In genomic region chr12:67873355-67873754, GRCh38 we compare ENCODE assay signal across 29 cellular contexts.
"Had no signal": no experiment of that assay in that cellular context is flagged by ENCODE, and none has a peak within 500 bp of the region (broad histone marks: within the 10 kb centered on the region; RNA-seq: fewer than 3 reads in every experiment).

No MANE protein-coding gene starts in this region.

- H3K27me3 Mint-ChIP-seq: activated CD4-positive, alpha-beta memory T cell treated with anti-CD3 and anti-CD28 coated beads, Interleukin-2, amount 10 ng/mL, durations not matched to agents 7 days and 5 days; activated T-cell treated with anti-CD3 and anti-CD28 coated beads, Interleukin-2, amount 50 U/mL, for 24 hours had no signal

- H3K4me3 Mint-ChIP-seq: activated CD4-positive, alpha-beta memory T cell treated with anti-CD3 and anti-CD28 coated beads, Interleukin-2, amount 10 ng/mL, durations not matched to agents 7 days and 5 days; activated T-cell treated with anti-CD3 and anti-CD28 coated beads, Interleukin-2, amount 50 U/mL, for 24 hours; immature natural killer cell; naive thymus-derived CD8-positive, alpha-beta T cell; neural crest cell had no signal

- H3K4me3 ChIP-seq: coronary artery, dorsolateral prefrontal cortex, heart left ventricle, right atrium auricular region, tibial nerve had no signal

- ATAC-seq: activated CD4-positive, CD25-positive, alpha-beta regulatory T cell treated with anti-CD3 and anti-CD28 coated beads, Interleukin-2, amount 50 U/mL, for 24 hours; heart left ventricle; left colon; naive thymus-derived CD8-positive, alpha-beta T cell had no signal

- H3K4me1 ChIP-seq: heart left ventricle, right atrium auricular region, tibial nerve had no signal

- H3K27me3 ChIP-seq: brain microvascular endothelial cell, heart left ventricle, right atrium auricular region, tibial nerve had no signal

- H3K27ac Mint-ChIP-seq: activated CD4-positive, alpha-beta memory T cell treated with anti-CD3 and anti-CD28 coated beads, Interleukin-2, amount 10 ng/mL, durations not matched to agents 7 days and 5 days; activated T-cell treated with anti-CD3 and anti-CD28 coated beads, Interleukin-2, amount 50 U/mL, for 24 hours; immature natural killer cell; naive thymus-derived CD8-positive, alpha-beta T cell had no signal

- DNase-seq: activated CD4-positive, alpha-beta memory T cell treated with anti-CD3 and anti-CD28 coated beads, Interleukin-2, amount 10 ng/mL, durations not matched to agents 7 days and 5 days; activated CD4-positive, alpha-beta T cell treated with anti-CD3 and anti-CD28 coated beads for 48 hours; activated CD8-positive, alpha-beta memory T cell treated with anti-CD3 and anti-CD28 coated beads, Interleukin-2, amount 50 U/mL, for 48 hours; activated gamma-delta T cell treated with Interleukin-2 at 50 U/mL for 16 hours; activated naive CD4-positive, alpha-beta T cell treated with anti-CD3 and anti-CD28 coated beads, Interleukin-2, amount 50 U/mL, for 16 hours; activated T-cell treated with anti-CD3 and anti-CD28 coated beads, Interleukin-2, amount 50 U/mL, for 24 hours; amniotic stem cell; brain microvascular endothelial cell; dorsolateral prefrontal cortex; effector memory CD4-positive, alpha-beta T cell; erythroblast; heart left ventricle; hypothalamus; immature natural killer cell; kidney; left colon; mammary epithelial cell; naive thymus-derived CD8-positive, alpha-beta T cell; nucleus accumbens; stimulated activated CD4-positive, alpha-beta T cell treated with anti-CD3 and anti-CD28 coated beads, Interleukin-15, amount 100 ng/mL, for 24 hours; stimulated activated CD4-positive, alpha-beta T cell treated with anti-CD3 and anti-CD28 coated beads, Interleukin-2, amount 100 ng/mL, for 24 hours; stimulated activated naive CD4-positive, alpha-beta T cell treated with Interleukin-2 at 50 U/mL for 16 hours; T1000; WERI-Rb-1 had no signal

- H3K4me1 Mint-ChIP-seq: activated CD4-positive, alpha-beta memory T cell treated with anti-CD3 and anti-CD28 coated beads, Interleukin-2, amount 10 ng/mL, durations not matched to agents 7 days and 5 days; immature natural killer cell; neural crest cell had no signal

- H3K36me3 ChIP-seq: brain microvascular endothelial cell, heart left ventricle, right atrium auricular region, tibial nerve, WERI-Rb-1 had no signal

- H3K9me3 Mint-ChIP-seq: immature natural killer cell had no signal

- H3K9me3 ChIP-seq: heart left ventricle, right atrium auricular region, tibial nerve had no signal

- H3K27ac ChIP-seq: brain microvascular endothelial cell, coronary artery, dorsolateral prefrontal cortex, heart left ventricle, right atrium auricular region, tibial nerve, WERI-Rb-1 had no signal
